1 cellular context compared by ENCODE assay signal in the genomic region with DNA sequence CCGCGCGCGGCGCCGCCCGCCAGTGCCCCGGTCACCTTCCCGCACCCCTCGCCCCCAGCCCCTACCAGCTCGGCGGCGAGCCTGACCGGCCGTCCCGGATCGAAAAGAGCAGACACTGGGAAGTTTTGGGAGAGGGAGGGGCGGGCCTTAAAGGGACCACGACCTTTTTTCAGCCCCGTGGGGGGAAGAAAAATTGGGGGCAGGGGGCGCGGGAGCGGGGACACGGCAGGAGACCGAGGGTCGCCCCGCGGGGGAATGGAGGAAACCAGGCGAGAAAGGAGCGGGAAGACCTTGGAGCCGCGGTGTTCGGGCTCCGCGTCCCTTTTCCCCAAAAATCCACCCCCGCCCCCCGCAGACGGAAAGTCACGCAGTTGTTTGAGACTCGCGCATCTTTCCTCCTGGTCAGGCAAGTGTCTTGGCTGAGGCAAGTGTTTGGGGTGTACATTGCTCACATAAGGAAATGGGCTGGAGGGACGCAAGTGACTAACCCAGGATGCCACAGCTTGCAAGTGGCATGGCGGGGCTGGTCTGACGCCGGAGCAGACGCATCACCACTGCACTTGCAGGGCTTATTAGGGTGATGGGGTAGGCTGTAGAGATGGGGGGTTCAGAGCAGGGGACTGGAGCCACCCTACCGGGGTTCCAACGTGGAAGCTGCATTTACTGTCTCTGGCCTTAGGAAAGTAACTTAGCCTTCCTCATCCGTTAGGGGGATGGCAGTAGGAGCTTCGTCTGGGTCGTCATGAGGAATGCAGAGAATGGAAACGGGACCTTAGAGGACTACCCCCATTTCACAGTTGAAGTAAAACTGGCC.
TF ChIP-seq lines count a peak whose summit lies in the region.

No MANE protein-coding gene starts in this region.

TF ChIP-seq in K562, 482 proteins besides CTCF, POLR2A, EP300 and RAD21 (continued from another document and continues in another):
- TF ChIP-seq, protein P1, sequence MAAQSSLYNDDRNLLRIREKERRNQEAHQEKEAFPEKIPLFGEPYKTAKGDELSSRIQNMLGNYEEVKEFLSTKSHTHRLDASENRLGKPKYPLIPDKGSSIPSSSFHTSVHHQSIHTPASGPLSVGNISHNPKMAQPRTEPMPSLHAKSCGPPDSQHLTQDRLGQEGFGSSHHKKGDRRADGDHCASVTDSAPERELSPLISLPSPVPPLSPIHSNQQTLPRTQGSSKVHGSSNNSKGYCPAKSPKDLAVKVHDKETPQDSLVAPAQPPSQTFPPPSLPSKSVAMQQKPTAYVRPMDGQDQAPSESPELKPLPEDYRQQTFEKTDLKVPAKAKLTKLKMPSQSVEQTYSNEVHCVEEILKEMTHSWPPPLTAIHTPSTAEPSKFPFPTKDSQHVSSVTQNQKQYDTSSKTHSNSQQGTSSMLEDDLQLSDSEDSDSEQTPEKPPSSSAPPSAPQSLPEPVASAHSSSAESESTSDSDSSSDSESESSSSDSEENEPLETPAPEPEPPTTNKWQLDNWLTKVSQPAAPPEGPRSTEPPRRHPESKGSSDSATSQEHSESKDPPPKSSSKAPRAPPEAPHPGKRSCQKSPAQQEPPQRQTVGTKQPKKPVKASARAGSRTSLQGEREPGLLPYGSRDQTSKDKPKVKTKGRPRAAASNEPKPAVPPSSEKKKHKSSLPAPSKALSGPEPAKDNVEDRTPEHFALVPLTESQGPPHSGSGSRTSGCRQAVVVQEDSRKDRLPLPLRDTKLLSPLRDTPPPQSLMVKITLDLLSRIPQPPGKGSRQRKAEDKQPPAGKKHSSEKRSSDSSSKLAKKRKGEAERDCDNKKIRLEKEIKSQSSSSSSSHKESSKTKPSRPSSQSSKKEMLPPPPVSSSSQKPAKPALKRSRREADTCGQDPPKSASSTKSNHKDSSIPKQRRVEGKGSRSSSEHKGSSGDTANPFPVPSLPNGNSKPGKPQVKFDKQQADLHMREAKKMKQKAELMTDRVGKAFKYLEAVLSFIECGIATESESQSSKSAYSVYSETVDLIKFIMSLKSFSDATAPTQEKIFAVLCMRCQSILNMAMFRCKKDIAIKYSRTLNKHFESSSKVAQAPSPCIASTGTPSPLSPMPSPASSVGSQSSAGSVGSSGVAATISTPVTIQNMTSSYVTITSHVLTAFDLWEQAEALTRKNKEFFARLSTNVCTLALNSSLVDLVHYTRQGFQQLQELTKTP (IDR thresholded peaks at IDR 0.05; ENCODE audit: low read depth in 1 of 2, partially characterized antibody in 2 of 2), result no peak
- no peak for TF ChIP-seq BRCA1 (IDR thresholded peaks at IDR 0.05)
- TF ChIP-seq BRCA1 (CRISPR knock-in tag; IDR thresholded peaks at IDR 0.05), result no peak
- TF ChIP-seq TCFL5 (CRISPR knock-in tag; conservative IDR thresholded peaks at IDR 0.05), result no peak
- TF ChIP-seq, protein P2, sequence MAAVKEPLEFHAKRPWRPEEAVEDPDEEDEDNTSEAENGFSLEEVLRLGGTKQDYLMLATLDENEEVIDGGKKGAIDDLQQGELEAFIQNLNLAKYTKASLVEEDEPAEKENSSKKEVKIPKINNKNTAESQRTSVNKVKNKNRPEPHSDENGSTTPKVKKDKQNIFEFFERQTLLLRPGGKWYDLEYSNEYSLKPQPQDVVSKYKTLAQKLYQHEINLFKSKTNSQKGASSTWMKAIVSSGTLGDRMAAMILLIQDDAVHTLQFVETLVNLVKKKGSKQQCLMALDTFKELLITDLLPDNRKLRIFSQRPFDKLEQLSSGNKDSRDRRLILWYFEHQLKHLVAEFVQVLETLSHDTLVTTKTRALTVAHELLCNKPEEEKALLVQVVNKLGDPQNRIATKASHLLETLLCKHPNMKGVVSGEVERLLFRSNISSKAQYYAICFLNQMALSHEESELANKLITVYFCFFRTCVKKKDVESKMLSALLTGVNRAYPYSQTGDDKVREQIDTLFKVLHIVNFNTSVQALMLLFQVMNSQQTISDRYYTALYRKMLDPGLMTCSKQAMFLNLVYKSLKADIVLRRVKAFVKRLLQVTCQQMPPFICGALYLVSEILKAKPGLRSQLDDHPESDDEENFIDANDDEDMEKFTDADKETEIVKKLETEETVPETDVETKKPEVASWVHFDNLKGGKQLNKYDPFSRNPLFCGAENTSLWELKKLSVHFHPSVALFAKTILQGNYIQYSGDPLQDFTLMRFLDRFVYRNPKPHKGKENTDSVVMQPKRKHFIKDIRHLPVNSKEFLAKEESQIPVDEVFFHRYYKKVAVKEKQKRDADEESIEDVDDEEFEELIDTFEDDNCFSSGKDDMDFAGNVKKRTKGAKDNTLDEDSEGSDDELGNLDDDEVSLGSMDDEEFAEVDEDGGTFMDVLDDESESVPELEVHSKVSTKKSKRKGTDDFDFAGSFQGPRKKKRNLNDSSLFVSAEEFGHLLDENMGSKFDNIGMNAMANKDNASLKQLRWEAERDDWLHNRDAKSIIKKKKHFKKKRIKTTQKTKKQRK (IDR thresholded peaks at IDR 0.05; ENCODE audit: borderline replicate concordance, low read depth, low read length), result no peak
- TF ChIP-seq RBFOX2 (IDR thresholded peaks at IDR 0.05; ENCODE audit: low read depth, low read length), result no peak
- peak; percentile 28; the same call in 1 of the 2 replicates for TF ChIP-seq MTA3 (IDR thresholded peaks at IDR 0.05; ENCODE audit: borderline replicate concordance)
- peak; percentile 71 to 77 for TF ChIP-seq NRF1 (conservative IDR thresholded peaks at IDR 0.05 in 1 of 2, IDR thresholded peaks at IDR 0.05 in 1 of 2)
- TF ChIP-seq POLR3A (IDR thresholded peaks at IDR 0.05; ENCODE audit: borderline replicate concordance, extremely low read depth, insufficient read depth, insufficient read length), result no peak
- TF ChIP-seq, protein P3, sequence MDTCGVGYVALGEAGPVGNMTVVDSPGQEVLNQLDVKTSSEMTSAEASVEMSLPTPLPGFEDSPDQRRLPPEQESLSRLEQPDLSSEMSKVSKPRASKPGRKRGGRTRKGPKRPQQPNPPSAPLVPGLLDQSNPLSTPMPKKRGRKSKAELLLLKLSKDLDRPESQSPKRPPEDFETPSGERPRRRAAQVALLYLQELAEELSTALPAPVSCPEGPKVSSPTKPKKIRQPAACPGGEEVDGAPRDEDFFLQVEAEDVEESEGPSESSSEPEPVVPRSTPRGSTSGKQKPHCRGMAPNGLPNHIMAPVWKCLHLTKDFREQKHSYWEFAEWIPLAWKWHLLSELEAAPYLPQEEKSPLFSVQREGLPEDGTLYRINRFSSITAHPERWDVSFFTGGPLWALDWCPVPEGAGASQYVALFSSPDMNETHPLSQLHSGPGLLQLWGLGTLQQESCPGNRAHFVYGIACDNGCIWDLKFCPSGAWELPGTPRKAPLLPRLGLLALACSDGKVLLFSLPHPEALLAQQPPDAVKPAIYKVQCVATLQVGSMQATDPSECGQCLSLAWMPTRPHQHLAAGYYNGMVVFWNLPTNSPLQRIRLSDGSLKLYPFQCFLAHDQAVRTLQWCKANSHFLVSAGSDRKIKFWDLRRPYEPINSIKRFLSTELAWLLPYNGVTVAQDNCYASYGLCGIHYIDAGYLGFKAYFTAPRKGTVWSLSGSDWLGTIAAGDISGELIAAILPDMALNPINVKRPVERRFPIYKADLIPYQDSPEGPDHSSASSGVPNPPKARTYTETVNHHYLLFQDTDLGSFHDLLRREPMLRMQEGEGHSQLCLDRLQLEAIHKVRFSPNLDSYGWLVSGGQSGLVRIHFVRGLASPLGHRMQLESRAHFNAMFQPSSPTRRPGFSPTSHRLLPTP (IDR thresholded peaks at IDR 0.05; ENCODE audit: borderline replicate concordance, extremely low read depth, insufficient read length), result no peak
- TF ChIP-seq, protein P4, sequence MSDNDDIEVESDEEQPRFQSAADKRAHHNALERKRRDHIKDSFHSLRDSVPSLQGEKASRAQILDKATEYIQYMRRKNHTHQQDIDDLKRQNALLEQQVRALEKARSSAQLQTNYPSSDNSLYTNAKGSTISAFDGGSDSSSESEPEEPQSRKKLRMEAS (CRISPR knock-in tag; IDR thresholded peaks at IDR 0.05), result no peak
- TF ChIP-seq, protein P5, sequence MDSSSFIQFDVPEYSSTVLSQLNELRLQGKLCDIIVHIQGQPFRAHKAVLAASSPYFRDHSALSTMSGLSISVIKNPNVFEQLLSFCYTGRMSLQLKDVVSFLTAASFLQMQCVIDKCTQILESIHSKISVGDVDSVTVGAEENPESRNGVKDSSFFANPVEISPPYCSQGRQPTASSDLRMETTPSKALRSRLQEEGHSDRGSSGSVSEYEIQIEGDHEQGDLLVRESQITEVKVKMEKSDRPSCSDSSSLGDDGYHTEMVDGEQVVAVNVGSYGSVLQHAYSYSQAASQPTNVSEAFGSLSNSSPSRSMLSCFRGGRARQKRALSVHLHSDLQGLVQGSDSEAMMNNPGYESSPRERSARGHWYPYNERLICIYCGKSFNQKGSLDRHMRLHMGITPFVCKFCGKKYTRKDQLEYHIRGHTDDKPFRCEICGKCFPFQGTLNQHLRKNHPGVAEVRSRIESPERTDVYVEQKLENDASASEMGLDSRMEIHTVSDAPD (CRISPR knock-in tag; IDR thresholded peaks at IDR 0.05), result no peak
- 0 out of 2 replicates have a peak, but pooled peaks have one; percentile 13 for TF ChIP-seq NBN (IDR thresholded peaks at IDR 0.05; ENCODE audit: low read depth)
- TF ChIP-seq SIX5 (IDR thresholded peaks at IDR 0.05; ENCODE audit: borderline replicate concordance in 1 of 2, insufficient read depth in 1 of 2, low read depth in 1 of 2, low read length in 2 of 2), result no peak
- TF ChIP-seq ZKSCAN3 (CRISPR knock-in tag; IDR thresholded peaks at IDR 0.05), result no peak
- no peak for TF ChIP-seq NR2C2 (CRISPR knock-in tag; IDR thresholded peaks at IDR 0.05)
- TF ChIP-seq NR2C2 (tag; IDR thresholded peaks at IDR 0.05), result no peak; the same call in 1 of the 2 replicates
- no peak for TF ChIP-seq KLF13 (tag; IDR thresholded peaks at IDR 0.05; ENCODE audit: borderline replicate concordance, low read depth)
- TF ChIP-seq XRCC5 (IDR thresholded peaks at IDR 0.05; ENCODE audit: low read depth, low read length), result 0 out of 2 replicates have a peak, but pooled peaks have one; percentile 31
- no peak for TF ChIP-seq E2F3 (CRISPR knock-in tag; IDR thresholded peaks at IDR 0.05)
- TF ChIP-seq SREBF1 (IDR thresholded peaks at IDR 0.05; ENCODE audit: borderline replicate concordance, low read depth, low read length), result 0 out of 2 replicates have a peak, but pooled peaks have one; percentile 38
- TF ChIP-seq, protein P6, sequence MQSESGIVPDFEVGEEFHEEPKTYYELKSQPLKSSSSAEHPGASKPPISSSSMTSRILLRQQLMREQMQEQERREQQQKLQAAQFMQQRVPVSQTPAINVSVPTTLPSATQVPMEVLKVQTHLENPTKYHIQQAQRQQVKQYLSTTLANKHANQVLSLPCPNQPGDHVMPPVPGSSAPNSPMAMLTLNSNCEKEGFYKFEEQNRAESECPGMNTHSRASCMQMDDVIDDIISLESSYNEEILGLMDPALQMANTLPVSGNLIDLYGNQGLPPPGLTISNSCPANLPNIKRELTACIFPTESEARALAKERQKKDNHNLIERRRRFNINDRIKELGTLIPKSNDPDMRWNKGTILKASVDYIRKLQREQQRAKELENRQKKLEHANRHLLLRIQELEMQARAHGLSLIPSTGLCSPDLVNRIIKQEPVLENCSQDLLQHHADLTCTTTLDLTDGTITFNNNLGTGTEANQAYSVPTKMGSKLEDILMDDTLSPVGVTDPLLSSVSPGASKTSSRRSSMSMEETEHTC (IDR thresholded peaks at IDR 0.05), result no peak
- no peak for TF ChIP-seq STAT5A (IDR thresholded peaks at IDR 0.05; ENCODE audit: borderline replicate concordance, low read length)
- no peak for TF ChIP-seq ZNF41 (CRISPR knock-in tag; conservative IDR thresholded peaks at IDR 0.05)
- TF ChIP-seq, protein P7, sequence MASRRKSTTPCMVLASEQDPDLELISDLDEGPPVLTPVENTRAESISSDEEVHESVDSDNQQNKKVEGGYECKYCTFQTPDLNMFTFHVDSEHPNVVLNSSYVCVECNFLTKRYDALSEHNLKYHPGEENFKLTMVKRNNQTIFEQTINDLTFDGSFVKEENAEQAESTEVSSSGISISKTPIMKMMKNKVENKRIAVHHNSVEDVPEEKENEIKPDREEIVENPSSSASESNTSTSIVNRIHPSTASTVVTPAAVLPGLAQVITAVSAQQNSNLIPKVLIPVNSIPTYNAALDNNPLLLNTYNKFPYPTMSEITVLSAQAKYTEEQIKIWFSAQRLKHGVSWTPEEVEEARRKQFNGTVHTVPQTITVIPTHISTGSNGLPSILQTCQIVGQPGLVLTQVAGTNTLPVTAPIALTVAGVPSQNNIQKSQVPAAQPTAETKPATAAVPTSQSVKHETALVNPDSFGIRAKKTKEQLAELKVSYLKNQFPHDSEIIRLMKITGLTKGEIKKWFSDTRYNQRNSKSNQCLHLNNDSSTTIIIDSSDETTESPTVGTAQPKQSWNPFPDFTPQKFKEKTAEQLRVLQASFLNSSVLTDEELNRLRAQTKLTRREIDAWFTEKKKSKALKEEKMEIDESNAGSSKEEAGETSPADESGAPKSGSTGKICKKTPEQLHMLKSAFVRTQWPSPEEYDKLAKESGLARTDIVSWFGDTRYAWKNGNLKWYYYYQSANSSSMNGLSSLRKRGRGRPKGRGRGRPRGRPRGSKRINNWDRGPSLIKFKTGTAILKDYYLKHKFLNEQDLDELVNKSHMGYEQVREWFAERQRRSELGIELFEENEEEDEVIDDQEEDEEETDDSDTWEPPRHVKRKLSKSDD (conservative IDR thresholded peaks at IDR 0.05; ENCODE audit: low read length), result no peak
- TF ChIP-seq, protein P8, sequence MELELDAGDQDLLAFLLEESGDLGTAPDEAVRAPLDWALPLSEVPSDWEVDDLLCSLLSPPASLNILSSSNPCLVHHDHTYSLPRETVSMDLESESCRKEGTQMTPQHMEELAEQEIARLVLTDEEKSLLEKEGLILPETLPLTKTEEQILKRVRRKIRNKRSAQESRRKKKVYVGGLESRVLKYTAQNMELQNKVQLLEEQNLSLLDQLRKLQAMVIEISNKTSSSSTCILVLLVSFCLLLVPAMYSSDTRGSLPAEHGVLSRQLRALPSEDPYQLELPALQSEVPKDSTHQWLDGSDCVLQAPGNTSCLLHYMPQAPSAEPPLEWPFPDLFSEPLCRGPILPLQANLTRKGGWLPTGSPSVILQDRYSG (tag; conservative IDR thresholded peaks at IDR 0.05; ENCODE audit: low read depth), result no peak
- no peak for TF ChIP-seq SMAD1 (IDR thresholded peaks at IDR 0.05; ENCODE audit: low read depth, low read length, partially characterized antibody)
- TF ChIP-seq, protein P9, sequence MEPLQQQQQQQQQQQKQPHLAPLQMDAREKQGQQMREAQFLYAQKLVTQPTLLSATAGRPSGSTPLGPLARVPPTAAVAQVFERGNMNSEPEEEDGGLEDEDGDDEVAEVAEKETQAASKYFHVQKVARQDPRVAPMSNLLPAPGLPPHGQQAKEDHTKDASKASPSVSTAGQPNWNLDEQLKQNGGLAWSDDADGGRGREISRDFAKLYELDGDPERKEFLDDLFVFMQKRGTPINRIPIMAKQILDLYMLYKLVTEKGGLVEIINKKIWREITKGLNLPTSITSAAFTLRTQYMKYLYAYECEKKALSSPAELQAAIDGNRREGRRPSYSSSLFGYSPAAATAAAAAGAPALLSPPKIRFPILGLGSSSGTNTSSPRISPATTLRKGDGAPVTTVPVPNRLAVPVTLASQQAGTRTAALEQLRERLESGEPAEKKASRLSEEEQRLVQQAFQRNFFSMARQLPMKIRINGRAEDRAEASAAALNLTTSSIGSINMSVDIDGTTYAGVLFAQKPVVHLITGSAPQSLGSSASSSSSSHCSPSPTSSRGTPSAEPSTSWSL (CRISPR knock-in tag; IDR thresholded peaks at IDR 0.05; ENCODE audit: borderline replicate concordance), result no peak
- TF ChIP-seq, protein P10, sequence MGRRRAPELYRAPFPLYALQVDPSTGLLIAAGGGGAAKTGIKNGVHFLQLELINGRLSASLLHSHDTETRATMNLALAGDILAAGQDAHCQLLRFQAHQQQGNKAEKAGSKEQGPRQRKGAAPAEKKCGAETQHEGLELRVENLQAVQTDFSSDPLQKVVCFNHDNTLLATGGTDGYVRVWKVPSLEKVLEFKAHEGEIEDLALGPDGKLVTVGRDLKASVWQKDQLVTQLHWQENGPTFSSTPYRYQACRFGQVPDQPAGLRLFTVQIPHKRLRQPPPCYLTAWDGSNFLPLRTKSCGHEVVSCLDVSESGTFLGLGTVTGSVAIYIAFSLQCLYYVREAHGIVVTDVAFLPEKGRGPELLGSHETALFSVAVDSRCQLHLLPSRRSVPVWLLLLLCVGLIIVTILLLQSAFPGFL (CRISPR knock-in tag; IDR thresholded peaks at IDR 0.05), result no peak
- TF ChIP-seq RB1 (IDR thresholded peaks at IDR 0.05; ENCODE audit: low read depth), result no peak
- TF ChIP-seq POLR2AphosphoS2 (IDR thresholded peaks at IDR 0.05; ENCODE audit: low read length), result no peak
